ENCODE assay signal across 8 cellular contexts in the genomic region with DNA sequence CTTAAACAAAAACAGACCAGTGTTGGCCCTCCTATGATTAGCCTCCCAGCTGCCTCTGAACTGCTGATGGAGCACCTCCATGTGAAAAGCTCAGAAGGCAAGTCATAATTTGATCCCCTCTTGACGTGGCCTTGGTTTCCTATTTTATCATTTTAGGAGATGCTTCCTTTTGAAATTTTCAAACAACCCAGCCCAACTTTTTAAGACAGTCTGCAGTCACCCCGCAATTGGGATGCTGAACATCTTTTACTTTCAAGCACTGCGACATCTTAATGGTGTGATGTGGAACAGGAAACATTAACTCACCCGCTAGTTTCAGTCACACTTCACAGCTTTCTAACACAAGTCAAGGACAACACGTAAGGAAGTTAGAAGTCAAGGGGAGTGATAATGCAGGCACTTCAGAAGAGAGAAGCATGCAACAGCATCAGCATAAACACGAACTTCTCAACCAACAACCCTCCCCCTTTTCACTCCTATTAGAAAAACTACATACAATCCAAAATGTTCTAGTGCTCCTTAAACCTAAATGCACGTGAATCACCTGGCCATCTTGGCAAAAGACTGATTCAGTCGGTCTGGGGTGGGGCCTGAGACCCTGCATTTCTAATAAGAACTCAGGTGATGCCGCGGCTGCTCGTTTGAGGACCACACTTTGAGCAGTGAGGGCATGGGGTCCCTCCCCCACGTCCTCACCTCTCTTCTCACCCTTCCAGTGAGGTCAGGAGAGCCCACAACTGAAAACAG.
DNase-seq lines count a peak whose midpoint lies in the region; ATAC-seq and TF ChIP-seq lines count a peak whose summit lies in the region.

No MANE protein-coding gene starts in this region.

- peak overlapping the region; percentile 29 to 61 for H3K27ac ChIP-seq in esophagus (ENCODE audit: low read depth in 2 of 2, low read length in 1 of 2)

- peaks cover 0 to 6% of the 10 kb centered on the region in 2 donors for H3K4me1 ChIP-seq in esophagus (ENCODE audit: control insufficient read depth in 2 of 2, insufficient read depth in 2 of 2, low read length in 1 of 2)
- no peaks in the 10 kb centered on the region for H3K4me1 ChIP-seq in HAP-1

- H3K27me3 ChIP-seq in esophagus (ENCODE audit: control insufficient read depth in 1 of 2, insufficient read depth in 2 of 2, low read length in 2 of 2): no peaks in the 10 kb centered on the region
- no peaks in the 10 kb centered on the region for H3K27me3 ChIP-seq in HAP-1 (ENCODE audit: low read depth)

- WGBS in esophagus, 2 donors: 64 to 65% methylated on average over 12 of the region's 12 CpGs

- intact Hi-C loops in Right ventricle myocardium superior (cut with DNase I): no loop called here

- DNase-seq in GM12865 (ENCODE audit: low read depth): peak; percentile 72
- DNase-seq in KBM-7: peak; percentile 68
- no peak for DNase-seq in 8988T
- DNase-seq in cerebellum (ENCODE audit: low spot score): no peak
- DNase-seq in HAP-1 (ENCODE audit: low spot score in 2 of 2): no peak
- DNase-seq in Right ventricle myocardium superior: no peak

- H3K4me3 ChIP-seq in GM12865 (ENCODE audit: low read depth, low read length) (no peak overlapping the region), esophagus (ENCODE audit: low read depth in 1 of 2, low read length in 2 of 2) (no peak overlapping the region), HAP-1 (no peak overlapping the region)

- H3K36me3 ChIP-seq in esophagus (ENCODE audit: control insufficient read depth in 2 of 2, insufficient read depth in 2 of 2, low read length in 1 of 2): no peaks in the 10 kb centered on the region
- H3K36me3 ChIP-seq in HAP-1 (replicated peaks): no peaks in the 10 kb centered on the region

- H3K9me3 ChIP-seq in esophagus (ENCODE audit: control insufficient read depth in 2 of 2, insufficient read depth in 1 of 2, low read depth in 1 of 2, low read length in 1 of 2): no peaks in the 10 kb centered on the region
- no peaks in the 10 kb centered on the region for H3K9me3 ChIP-seq in HAP-1

- ATAC-seq in GM21447 (IDR thresholded peaks at IDR 0.05; ENCODE audit: unreplicated experiment) (peak; percentile 93), Right ventricle myocardium superior (ENCODE audit: poor library complexity) (no peak)

- TF ChIP-seq CTCF in GM12865 (IDR thresholded peaks at IDR 0.05; ENCODE audit: insufficient read depth, low read depth, low read length, missing control alignments): no peak

- in situ Hi-C loops in KBM-7 (cut with MboI; ENCODE audit: low pct_unique_long_range_greater_than_20kb, low sequenced_read_pairs) (no loop called here), HAP-1 (cut with MboI; ENCODE audit: low sequenced_read_pairs) (no loop called here)

Comparison
In these comparisons a context has a peak if more than half of its experiments do, and no peak if none do; other contexts are left out.
1. DNase-seq: peak in GM12865 (single experiment) and KBM-7 (single experiment); none in 8988T (single experiment), cerebellum (single experiment), HAP-1 (0 of 2) and Right ventricle myocardium superior (single experiment).